Comparison of ENCODE assay signal across 15 cellular contexts in genomic region chr3:19254784-19255338, GRCh38.
DNase-seq lines count a peak whose midpoint lies in the region; ATAC-seq and TF ChIP-seq lines count a peak whose summit lies in the region.
"Had no signal": no experiment of that assay in that cellular context is flagged by ENCODE, and none has a peak within 500 bp of the region (broad histone marks: within the 10 kb centered on the region; RNA-seq: fewer than 3 reads in every experiment).

No MANE protein-coding gene starts in this region.

- H3K9ac ChIP-seq in MM.1S (ENCODE audit: low read length): no peak overlapping the region

- H3K9me2 ChIP-seq in MM.1S (replicated peaks; ENCODE audit: insufficient read depth, low read length) (no peaks in the 10 kb centered on the region), hepatocyte (replicated peaks; ENCODE audit: insufficient read depth) (no peaks in the 10 kb centered on the region)

- peaks cover 7% of the 10 kb centered on the region for H3K36me3 Mint-ChIP-seq in memory B cell
- H3K36me3 Mint-ChIP-seq: CD8-positive, alpha-beta memory T cell had no signal

- H3K4me1 Mint-ChIP-seq in memory B cell: peaks cover 11% of the 10 kb centered on the region
- H3K4me1 Mint-ChIP-seq: CD8-positive, alpha-beta memory T cell had no signal

- peaks cover 2% of the 10 kb centered on the region for H3K9me3 Mint-ChIP-seq in memory B cell

- H3K9me3 ChIP-seq in MM.1S (replicated peaks; ENCODE audit: insufficient read depth, low read length) (no peaks in the 10 kb centered on the region), hepatocyte (ENCODE audit: low read depth) (no peaks in the 10 kb centered on the region)
- H3K9me3 ChIP-seq: A549, HAP-1 had no signal

- H3K36me3 ChIP-seq in MM.1S (replicated peaks; ENCODE audit: insufficient read depth, low read length) (no peaks in the 10 kb centered on the region), hepatocyte (replicated peaks; ENCODE audit: insufficient read depth, low read depth) (no peaks in the 10 kb centered on the region)
- H3K36me3 ChIP-seq: HAP-1 had no signal

- H3K27me3 ChIP-seq in HL-60 (ENCODE audit: insufficient read depth, poor library complexity, severe bottlenecking) (no peaks in the 10 kb centered on the region), MM.1S (replicated peaks; ENCODE audit: insufficient read depth, low read length) (no peaks in the 10 kb centered on the region), hepatocyte (no peaks in the 10 kb centered on the region)

- H3K4me3 Mint-ChIP-seq in memory B cell: no peak overlapping the region
- H3K4me3 Mint-ChIP-seq: CD8-positive, alpha-beta memory T cell had no signal

- ATAC-seq in memory B cell (ENCODE audit: low read depth): no peak
- ATAC-seq: A549 had no signal

- peak overlapping the region; percentile 38 for H3K27ac ChIP-seq in HL-60 (replicated peaks)
- no peak overlapping the region for H3K27ac ChIP-seq in MM.1S (ENCODE audit: low read length)
- H3K27ac ChIP-seq in hepatocyte: no peak overlapping the region
- H3K27ac ChIP-seq: 22Rv1, A549 had no signal

- H3K79me2 ChIP-seq in MM.1S (ENCODE audit: low read length): no peaks in the 10 kb centered on the region
- no peaks in the 10 kb centered on the region for H3K79me2 ChIP-seq in hepatocyte

- peak overlapping the region; percentile 28 for H3K27ac Mint-ChIP-seq in memory B cell
- H3K27ac Mint-ChIP-seq: CD8-positive, alpha-beta memory T cell had no signal

- H3K27me3 Mint-ChIP-seq in memory B cell: no peaks in the 10 kb centered on the region

- 92% methylated on average over 5 of the region's 5 CpGs for WGBS in hepatocyte (ENCODE audit: low lambda C conversion rate, missing lambda C conversion rate)

- DNase-seq in NCI-H82 (lab: John Stamatoyannopoulos, UW): peak; percentile 26
- DNase-seq in NCI-H82 treated with DMSO at 0.1 percent for 48 hours (lab: John Stamatoyannopoulos, UW; ENCODE audit: unreplicated experiment): no peak
- DNase-seq in HL-60 (ENCODE audit: low read depth in 1 of 2, low spot score in 1 of 2): no peak
- no peak for DNase-seq in MM.1S
- no peak for DNase-seq in memory B cell (ENCODE audit: low spot score in 2 of 2)
- DNase-seq in hepatocyte (ENCODE audit: low spot score): no peak
- DNase-seq in NCI-H526 (lab: John Stamatoyannopoulos, UW): no peak
- no peak for DNase-seq in UCSD-AML1 (lab: John Stamatoyannopoulos, UW; ENCODE audit: unreplicated experiment)
- DNase-seq: CD8-positive, alpha-beta memory T cell; COR-L47; DMS 273 treated with DMSO at 0.1 percent for 48 hours; IMR-90 had no signal

- H3K4me1 ChIP-seq in MM.1S (ENCODE audit: low read length) (peaks cover 18% of the 10 kb centered on the region), hepatocyte (ENCODE audit: insufficient read depth) (no peaks in the 10 kb centered on the region)
- H3K4me1 ChIP-seq: A549, HAP-1 had no signal

- no peak overlapping the region for H3K4me3 ChIP-seq in HL-60 (replicated peaks; ENCODE audit: insufficient read depth, low read length)
- H3K4me3 ChIP-seq in MM.1S (ENCODE audit: low read length): no peak overlapping the region
- H3K4me3 ChIP-seq in hepatocyte: no peak overlapping the region
- H3K4me3 ChIP-seq: A549, HAP-1 had no signal

- peaks cover 7% of the 10 kb centered on the region; the same call in 1 of the 2 replicates for H3F3A ChIP-seq in MM.1S (ENCODE audit: insufficient read depth, low read length)

- H2AFZ ChIP-seq in MM.1S (ENCODE audit: low read length) (no peak overlapping the region), hepatocyte (no peak overlapping the region)

- TF ChIP-seq CTCF in HL-60 (IDR thresholded peaks at IDR 0.05; ENCODE audit: insufficient read depth, low read length): no peak
- TF ChIP-seq CTCF in MM.1S (IDR thresholded peaks at IDR 0.05; ENCODE audit: low read length): no peak
- no peak for TF ChIP-seq CTCF in hepatocyte (IDR thresholded peaks at IDR 0.05; ENCODE audit: poor library complexity)

- no peaks in the 10 kb centered on the region for H4K20me1 ChIP-seq in MM.1S (ENCODE audit: insufficient read depth, low read length)
- no peaks in the 10 kb centered on the region for H4K20me1 ChIP-seq in hepatocyte (ENCODE audit: insufficient read depth, poor library complexity, severe bottlenecking)

- H3K4me2 ChIP-seq in MM.1S (ENCODE audit: low read depth, low read length): peak overlapping the region; percentile 21; the same call in 1 of the 2 replicates
- no peak overlapping the region for H3K4me2 ChIP-seq in hepatocyte
- H3K4me2 ChIP-seq: A549 had no signal
